16 cellular contexts compared by ENCODE assay signal in the genomic region with DNA sequence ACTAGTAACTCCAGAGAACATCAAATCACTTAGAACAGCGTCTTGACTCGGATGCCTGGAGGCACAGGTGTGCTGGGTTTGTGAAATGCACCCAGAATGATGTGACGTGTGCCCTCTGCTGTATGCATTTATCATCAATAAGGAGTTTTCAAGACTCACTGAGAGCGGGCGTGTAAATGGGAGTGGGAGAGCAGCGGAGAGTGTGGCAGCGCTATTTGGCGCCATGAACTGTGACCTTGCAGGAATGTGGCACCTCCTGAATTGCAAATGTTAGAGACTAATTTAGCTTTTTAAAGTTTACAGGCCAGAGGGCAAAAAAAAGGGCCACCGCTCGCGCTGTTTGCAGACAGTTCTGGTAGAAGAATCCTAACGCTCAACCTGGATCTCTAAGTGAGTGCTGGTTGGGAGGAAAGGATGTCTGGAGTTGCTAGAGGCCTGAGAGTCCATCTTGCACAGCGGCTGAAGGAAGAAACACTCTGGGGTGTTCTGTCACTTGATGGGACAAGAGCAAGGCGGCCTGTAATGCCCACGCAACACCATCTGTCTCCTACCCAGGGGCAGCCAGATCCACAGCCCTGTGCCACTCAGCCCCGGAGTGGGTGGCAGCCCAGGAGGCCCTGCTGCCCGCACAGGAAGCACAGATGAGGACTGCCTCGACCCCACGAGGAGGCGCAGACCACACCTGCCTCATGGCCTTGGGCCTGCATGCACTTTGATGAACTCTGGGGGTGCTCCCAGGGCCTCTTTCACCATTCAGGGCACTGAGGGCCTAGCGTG. TPM values are rescaled to one million over a fixed set of nuclear protein-coding genes. Genes with fewer than 3 reads are reported as not detected.
A peak's percentile ranks its signal among the peaks of the same experiment; 100 is the strongest.
DNase-seq lines count a peak whose midpoint lies in the region; ATAC-seq and TF ChIP-seq lines count a peak whose summit lies in the region.
"Had no signal": no experiment of that assay in that cellular context is flagged by ENCODE, and none has a peak within 500 bp of the region (broad histone marks: within the 10 kb centered on the region; RNA-seq: fewer than 3 reads in every experiment).

No MANE protein-coding gene starts in this region.

- ATAC-seq in activated T-cell treated with anti-CD3 and anti-CD28 coated beads, Interleukin-2, amount 50 U/mL, for 72 hours (replicated peaks in 1 of 2): no peak
- ATAC-seq: GM12878 had no signal

- peaks cover 51% of the 10 kb centered on the region for H3K4me1 ChIP-seq in HUES64 (ENCODE audit: insufficient read depth, low read length)
- H3K4me1 ChIP-seq in uterus: peaks cover 4 to 12% of the 10 kb centered on the region in 2 donors
- H3K4me1 ChIP-seq in colonic mucosa: peaks cover 30% of the 10 kb centered on the region
- H3K4me1 ChIP-seq in SJCRH30: peaks cover 39% of the 10 kb centered on the region

- intact Hi-C loops in uterus (cut with DNase I; ENCODE audit: low total_unique reads) (no loop called here), colonic mucosa (cut with DNase I) (no loop called here)

- no peak for TF ChIP-seq POLR2A in uterus (IDR thresholded peaks at IDR 0.05)

- H3K9ac ChIP-seq in HUES64 (ENCODE audit: low read depth, low read length) (peak overlapping the region; percentile 24; the same call in 1 of the 2 replicates), colonic mucosa (ENCODE audit: low read depth in 2 of 2, low read length in 2 of 2) (no peak overlapping the region)

- peaks cover 98% of the 10 kb centered on the region for H3K4me1 Mint-ChIP-seq in activated T-cell treated with anti-CD3 and anti-CD28 coated beads, Interleukin-2, amount 50 U/mL, for 72 hours (ENCODE audit: low read depth)
- H3K4me1 Mint-ChIP-seq in chondrocyte (ENCODE audit: low read depth) (peaks cover 58% of the 10 kb centered on the region), progenitor cell of endocrine pancreas (ENCODE audit: low read depth) (peaks cover 72% of the 10 kb centered on the region)

- H3K36me3 ChIP-seq in HUES64 (ENCODE audit: insufficient read depth, low read length) (no peaks in the 10 kb centered on the region), uterus (no peaks in the 10 kb centered on the region), colonic mucosa (no peaks in the 10 kb centered on the region), SJCRH30 (no peaks in the 10 kb centered on the region)
- H3K36me3 ChIP-seq: HAP-1 had no signal

- peak overlapping the region; percentile 66 for H3K27ac Mint-ChIP-seq in activated T-cell treated with anti-CD3 and anti-CD28 coated beads, Interleukin-2, amount 50 U/mL, for 72 hours
- H3K27ac Mint-ChIP-seq in chondrocyte (ENCODE audit: unreplicated experiment) (peak overlapping the region; percentile 60), progenitor cell of endocrine pancreas (peak overlapping the region; percentile 57)
- H3K27ac Mint-ChIP-seq: memory B cell had no signal

- H3K27me3 ChIP-seq in HUES64 (ENCODE audit: insufficient read depth, low read length): no peaks in the 10 kb centered on the region
- H3K27me3 ChIP-seq in uterus: no peaks in the 10 kb centered on the region
- H3K27me3 ChIP-seq in colonic mucosa: no peaks in the 10 kb centered on the region
- no peaks in the 10 kb centered on the region for H3K27me3 ChIP-seq in SJCRH30

- 73% methylated on average over 21 of the region's 21 CpGs for WGBS in HUES64

- H3K4me3 Mint-ChIP-seq in activated T-cell treated with anti-CD3 and anti-CD28 coated beads, Interleukin-2, amount 50 U/mL, for 72 hours: no peak overlapping the region
- no peak overlapping the region for H3K4me3 Mint-ChIP-seq in chondrocyte (ENCODE audit: unreplicated experiment)
- H3K4me3 Mint-ChIP-seq in progenitor cell of endocrine pancreas (ENCODE audit: low read depth): no peak overlapping the region
- H3K4me3 Mint-ChIP-seq: memory B cell had no signal

- H3K9me3 ChIP-seq in HUES64 (ENCODE audit: insufficient read depth, low read depth, low read length) (no peaks in the 10 kb centered on the region), uterus (no peaks in the 10 kb centered on the region), colonic mucosa (no peaks in the 10 kb centered on the region), SJCRH30 (replicated peaks) (no peaks in the 10 kb centered on the region)
- H3K9me3 ChIP-seq: HAP-1 had no signal

- TF ChIP-seq CTCF in chondrocyte (IDR thresholded peaks at IDR 0.05) (no peak), progenitor cell of endocrine pancreas (IDR thresholded peaks at IDR 0.05; ENCODE audit: unreplicated experiment) (no peak), uterus (IDR thresholded peaks at IDR 0.05) (no peak), colonic mucosa (IDR thresholded peaks at IDR 0.05) (no peak)

- H3K27me3 Mint-ChIP-seq in activated T-cell treated with anti-CD3 and anti-CD28 coated beads, Interleukin-2, amount 50 U/mL, for 72 hours (ENCODE audit: low read depth): no peaks in the 10 kb centered on the region
- H3K27me3 Mint-ChIP-seq in chondrocyte (ENCODE audit: low read depth) (no peaks in the 10 kb centered on the region), progenitor cell of endocrine pancreas (no peaks in the 10 kb centered on the region)
- H3K27me3 Mint-ChIP-seq: memory B cell had no signal

- H3K27ac ChIP-seq in HUES64 (ENCODE audit: low read depth, low read length) (no peak overlapping the region), uterus (no peak overlapping the region), colonic mucosa (no peak overlapping the region), SJCRH30 (no peak overlapping the region)
- H3K27ac ChIP-seq: WERI-Rb-1 had no signal

- H3K4me3 ChIP-seq in HUES64 (ENCODE audit: low read length) (no peak overlapping the region), uterus (no peak overlapping the region), colonic mucosa (no peak overlapping the region), SJCRH30 (no peak overlapping the region)
- H3K4me3 ChIP-seq: GM12878, HAP-1 had no signal

- no peak for DNase-seq in activated T-cell treated with anti-CD3 and anti-CD28 coated beads, Interleukin-2, amount 50 U/mL, for 72 hours
- DNase-seq in activated T-cell treated with anti-CD3 and anti-CD28 coated beads for 4 hours (no peak), chondrocyte (ENCODE audit: low spot score) (no peak), progenitor cell of endocrine pancreas (ENCODE audit: low spot score, unreplicated experiment) (no peak), uterus (no peak), colonic mucosa (no peak), SJCRH30 (no peak)
- DNase-seq: DND-41; NCI-H1048; SHP77 treated with DMSO at 0.1 percent for 48 hours; stimulated activated CD4-positive, alpha-beta T cell treated with anti-CD3 and anti-CD28 coated beads, Interleukin-1b, Interleukin-23, amount 100 ng/mL, for 48 hours; WERI-Rb-1 had no signal

- peaks cover 0 to 3% of the 10 kb centered on the region in 2 donors for H3K36me3 Mint-ChIP-seq in activated T-cell treated with anti-CD3 and anti-CD28 coated beads, Interleukin-2, amount 50 U/mL, for 72 hours (ENCODE audit: insufficient read depth in 2 of 2)
- H3K36me3 Mint-ChIP-seq in chondrocyte (ENCODE audit: low read depth) (no peaks in the 10 kb centered on the region), progenitor cell of endocrine pancreas (ENCODE audit: insufficient read depth) (no peaks in the 10 kb centered on the region)

- H3K9me3 Mint-ChIP-seq in activated T-cell treated with anti-CD3 and anti-CD28 coated beads, Interleukin-2, amount 50 U/mL, for 72 hours: no peaks in the 10 kb centered on the region
- H3K9me3 Mint-ChIP-seq in chondrocyte (ENCODE audit: low read depth) (no peaks in the 10 kb centered on the region), progenitor cell of endocrine pancreas (ENCODE audit: low read depth) (no peaks in the 10 kb centered on the region)
- H3K9me3 Mint-ChIP-seq: memory B cell had no signal

RNA-seq across cellular contexts. Expression of a gene that starts 19.7 kb away (rescaled TPM):
- total RNA-seq in activated T-cell treated with anti-CD3 and anti-CD28 coated beads, Interleukin-2, amount 50 U/mL, for 72 hours: 100 to 1,000 TPM in 1 of 2 donors, 10 to 100 TPM in 1; 89.2 to 108 TPM
- 57.2 TPM for polyA plus RNA-seq in HUES64 (2013, experiment 1 of 2)
- 66.4 TPM for polyA plus RNA-seq in HUES64 (2013, experiment 2 of 2)
- total RNA-seq in chondrocyte: 53.5 to 65.5 TPM (median 57.7 TPM) in 3 replicates
- total RNA-seq in progenitor cell of endocrine pancreas: 99.9 and 106 TPM in 2 replicates
- total RNA-seq in uterus: 10 to 100 TPM; 40.9 to 98.1 (median 48.5) TPM
- total RNA-seq in colonic mucosa: 10 to 100 TPM; 52.1 to 62.7 TPM
- 74.8 and 76.5 TPM in 2 replicates for total RNA-seq in SJCRH30 (2014; rRNA removed; shearing (Covaris generic))

RNA-seq across cellular contexts. Expression of a gene that starts 44.2 kb away (rescaled TPM):
- total RNA-seq in activated T-cell treated with anti-CD3 and anti-CD28 coated beads, Interleukin-2, amount 50 U/mL, for 72 hours: 10 to 100 TPM; 12.9 to 20.9 TPM
- polyA plus RNA-seq in HUES64 (2013, experiment 1 of 2): 0.75 TPM
- 0.70 TPM for polyA plus RNA-seq in HUES64 (2013, experiment 2 of 2)
- 7.2 to 11.9 TPM (median 10.5 TPM) in 3 replicates for total RNA-seq in chondrocyte
- 22.1 and 22.5 TPM in 2 replicates for total RNA-seq in progenitor cell of endocrine pancreas
- total RNA-seq in uterus: 10 to 100 TPM in 3 of 4 donors, 1 to 10 TPM in 1; 2.0 to 48.7 (median 12.4) TPM
- 10 to 100 TPM in 1 of 2 donors, 1 to 10 TPM in 1; 9.3 to 15.0 TPM for total RNA-seq in colonic mucosa
- 0.73 and 1.9 TPM in 2 replicates for total RNA-seq in SJCRH30 (2014; rRNA removed; shearing (Covaris generic))

RNA-seq across cellular contexts. Expression of a gene that starts 53.6 kb away (rescaled TPM):
- total RNA-seq in activated T-cell treated with anti-CD3 and anti-CD28 coated beads, Interleukin-2, amount 50 U/mL, for 72 hours: 10 to 100 TPM in 1 of 2 donors, 1 to 10 TPM in 1; 8.7 to 10.5 TPM
- polyA plus RNA-seq in HUES64 (2013, experiment 1 of 2): 0.55 TPM
- polyA plus RNA-seq in HUES64 (2013, experiment 2 of 2): 0.95 TPM
- total RNA-seq in chondrocyte (5.6 to 6.5 TPM (median 6.1 TPM) in 3 replicates), progenitor cell of endocrine pancreas (13.9 and 15.2 TPM in 2 replicates), uterus (10 to 100 TPM in 1 of 4 donors, 1 to 10 TPM in 3; 2.6 to 10.9 (median 7.1) TPM), colonic mucosa (1 to 10 TPM; 4.0 to 4.7 TPM)
- total RNA-seq in SJCRH30 (2014; rRNA removed; shearing (Covaris generic)): 0.94 and 1.3 TPM in 2 replicates

RNA-seq across cellular contexts. Expression of a gene that starts 54.7 kb away (rescaled TPM):
- total RNA-seq in activated T-cell treated with anti-CD3 and anti-CD28 coated beads, Interleukin-2, amount 50 U/mL, for 72 hours: 100 to 1,000 TPM; 158 to 174 TPM
- 178 TPM for polyA plus RNA-seq in HUES64 (2013, experiment 1 of 2)
- polyA plus RNA-seq in HUES64 (2013, experiment 2 of 2): 180 TPM
- total RNA-seq in chondrocyte (202 to 224 TPM (median 204 TPM) in 3 replicates), progenitor cell of endocrine pancreas (210 and 217 TPM in 2 replicates), uterus (100 to 1,000 TPM in 3 of 4 donors, 10 to 100 TPM in 1; 68.7 to 261 (median 150) TPM), colonic mucosa (100 to 1,000 TPM; 188 to 228 TPM)
- 245 and 307 TPM in 2 replicates for total RNA-seq in SJCRH30 (2014; rRNA removed; shearing (Covaris generic))
